Comparison of ENCODE assay signal across 19 cellular contexts in the genomic region with DNA sequence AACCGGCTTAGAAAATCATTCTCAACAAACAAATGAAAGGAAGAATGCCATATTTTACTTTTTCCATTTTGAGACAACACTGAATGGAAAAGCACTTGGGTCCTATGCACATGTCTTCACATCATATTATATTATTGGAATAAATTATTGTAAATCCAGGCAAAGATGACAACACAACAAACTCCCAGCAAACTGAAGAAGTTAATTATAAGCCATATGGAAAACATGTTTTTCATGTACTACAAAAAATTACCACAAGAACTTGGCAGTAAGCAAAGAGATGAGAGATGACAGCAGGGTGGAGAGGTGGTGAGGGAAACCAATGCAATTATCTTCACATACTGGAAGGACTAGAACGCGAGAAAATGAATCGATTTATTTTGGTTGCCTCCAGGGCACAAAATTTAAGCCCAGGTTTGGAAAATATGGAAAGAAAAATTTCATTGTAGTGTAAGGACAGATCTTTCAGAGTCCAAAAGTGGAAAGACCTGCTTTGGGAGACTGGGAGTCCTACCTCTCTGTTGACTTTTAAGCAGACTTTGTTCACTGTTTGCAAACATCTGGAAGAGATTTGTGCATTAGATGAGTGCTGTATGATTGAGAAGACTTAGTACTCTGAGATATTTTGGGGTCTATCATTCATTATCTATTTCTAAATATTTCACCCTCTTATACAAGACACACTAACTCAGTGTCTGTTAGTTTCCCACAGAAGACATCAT.
"Had no signal": no experiment of that assay in that cellular context is flagged by ENCODE, and none has a peak within 500 bp of the region (broad histone marks: within the 10 kb centered on the region; RNA-seq: fewer than 3 reads in every experiment).

No MANE protein-coding gene starts in this region.

- H3K27me3 ChIP-seq: esophagus muscularis mucosa, neutrophil, suprapubic skin, thyroid gland, upper lobe of left lung, uterus had no signal

- ATAC-seq: effector memory CD8-positive, alpha-beta T cell; foreskin keratinocyte; left cardiac atrium; naive thymus-derived CD4-positive, alpha-beta T cell; right cardiac atrium; stimulated activated effector memory CD8-positive, alpha-beta T cell treated with anti-CD3 and anti-CD28 coated beads, Interleukin-12 subunit alpha, Interleukin-12 subunit beta, amount 100 ng/mL, for 72 hours; stimulated activated naive CD8-positive, alpha-beta T cell treated with anti-CD3 and anti-CD28 coated beads, Interleukin-15, Interleukin-2, amounts not matched to agents 100 U/mL and 50 U/mL, for 24 hours had no signal

- H3K9me3 ChIP-seq: esophagus muscularis mucosa, neutrophil, suprapubic skin, thyroid gland, upper lobe of left lung, uterus had no signal

- H3K36me3 ChIP-seq: esophagus muscularis mucosa, neutrophil, suprapubic skin, thyroid gland, upper lobe of left lung, uterus had no signal

- H3K4me1 ChIP-seq: esophagus muscularis mucosa, foreskin keratinocyte, thyroid gland, upper lobe of left lung, uterus had no signal

- H3K27ac ChIP-seq: epithelial cell of prostate, esophagus muscularis mucosa, foreskin keratinocyte, neutrophil, suprapubic skin, thyroid gland, upper lobe of left lung, uterus had no signal

- H3K4me2 ChIP-seq: smooth muscle cell had no signal

- DNase-seq: effector memory CD8-positive, alpha-beta T cell; foreskin keratinocyte; kidney; left cardiac atrium; mammary epithelial cell; naive thymus-derived CD4-positive, alpha-beta T cell; right cardiac atrium; stimulated activated CD4-positive, alpha-beta T cell treated with anti-CD3 and anti-CD28 coated beads, Interleukin-2, amount 100 ng/mL, for 48 hours; stimulated activated CD8-positive, alpha-beta memory T cell treated with anti-CD3 and anti-CD28 coated beads, Interleukin-4, amount 100 ng/mL, for 48 hours; stimulated activated naive CD8-positive, alpha-beta T cell treated with anti-CD3 and anti-CD28 coated beads, Interleukin-15, Interleukin-2, amounts not matched to agents 100 U/mL and 50 U/mL, for 24 hours; thyroid gland; upper lobe of left lung; uterus had no signal

- H3K4me3 ChIP-seq: esophagus muscularis mucosa, smooth muscle cell, suprapubic skin, thyroid gland, upper lobe of left lung, uterus had no signal
